ENCODE assay signal across 7 cellular contexts in genomic region chr10:8365935-8366911, GRCh38.
A peak's percentile ranks its signal among the peaks of the same experiment; 100 is the strongest.
DNase-seq lines count a peak whose midpoint lies in the region; ATAC-seq and TF ChIP-seq lines count a peak whose summit lies in the region.

No MANE protein-coding gene starts in this region.

- no peaks in the 10 kb centered on the region for H3K36me3 ChIP-seq in transverse colon

- ATAC-seq in foreskin keratinocyte: peak; percentile 99

- no peak for TF ChIP-seq EP300 in transverse colon (IDR thresholded peaks at IDR 0.05; ENCODE audit: low read depth)

- in situ Hi-C loops in transverse colon (cut with MboI; ENCODE audit: low pct_ligation_motif_present in 1 of 4, low pct_unique_long_range_greater_than_20kb in 1 of 4, low sequenced_read_pairs in 3 of 4): no loop called here

- H3K27ac ChIP-seq in foreskin keratinocyte: peak overlapping the region; percentile 92
- no peak overlapping the region for H3K27ac ChIP-seq in transverse colon

- H3K4me3 ChIP-seq in lower leg skin (ENCODE audit: low read depth, poor library complexity, severe bottlenecking): no peak overlapping the region
- no peak overlapping the region for H3K4me3 ChIP-seq in transverse colon

- H3K9me3 ChIP-seq in transverse colon: no peaks in the 10 kb centered on the region

- TF ChIP-seq CTCF in foreskin keratinocyte (conservative IDR thresholded peaks at IDR 0.05) (peak; percentile 22), lower leg skin (IDR thresholded peaks at IDR 0.05) (no peak), transverse colon (IDR thresholded peaks at IDR 0.05) (no peak)

- H3K4me1 ChIP-seq in foreskin keratinocyte (peaks cover 11% of the 10 kb centered on the region), transverse colon (no peaks in the 10 kb centered on the region)

- H3K27me3 ChIP-seq in foreskin keratinocyte (no peaks in the 10 kb centered on the region), transverse colon (no peaks in the 10 kb centered on the region)

- TF ChIP-seq POLR2A in lower leg skin (IDR thresholded peaks at IDR 0.05) (no peak), transverse colon (IDR thresholded peaks at IDR 0.05) (no peak)

- DNase-seq in HT-29 (ENCODE audit: low spot score): peak; percentile 95
- peak; percentile 7 to 25 for DNase-seq in activated CD4-positive, alpha-beta T cell treated with anti-CD3 and anti-CD28 coated beads, Interleukin-2, amount 50 U/mL, for 24 hours (ENCODE audit: low read depth in 1 of 2, low spot score in 1 of 2)
- peak; percentile 95 to 99 for DNase-seq in foreskin keratinocyte
- peak; percentile 32 for DNase-seq in stimulated activated CD8-positive, alpha-beta memory T cell treated with anti-CD3 and anti-CD28 coated beads, Interleukin-4, amount 100 ng/mL, for 24 hours (ENCODE audit: low read depth)
- no peak for DNase-seq in glomerular visceral epithelial cell (ENCODE audit: extremely low spot score)
- no peak for DNase-seq in lower leg skin (ENCODE audit: low spot score in 2 of 2)
- DNase-seq in transverse colon: no peak

- intact Hi-C loops in lower leg skin (cut with DNase I; ENCODE audit: low total_unique reads): no loop called here
- intact Hi-C loops in transverse colon (cut with DNase I; ENCODE audit: low total_unique reads): no loop called here

- WGBS in lower leg skin, 2 donors: 68 to 73% methylated on average over 19 of the region's 19 CpGs
- WGBS in transverse colon (ENCODE audit: low coverage in 1 of 2), 2 donors: 73 to 83% methylated on average over 13 to 19 of the region's 19 CpGs

Comparison
In these comparisons a context has a peak if more than half of its experiments do, and no peak if none do; other contexts are left out.
1. DNase-seq: peak in HT-29 (single experiment), activated CD4-positive, alpha-beta T cell treated with anti-CD3 and anti-CD28 coated beads, Interleukin-2, amount 50 U/mL, for 24 hours (2 of 2), foreskin keratinocyte (2 of 2) and stimulated activated CD8-positive, alpha-beta memory T cell treated with anti-CD3 and anti-CD28 coated beads, Interleukin-4, amount 100 ng/mL, for 24 hours (single experiment); none in glomerular visceral epithelial cell (single experiment), lower leg skin (0 of 2) and transverse colon (single experiment).